23 cellular contexts compared by ENCODE assay signal in the genomic region with DNA sequence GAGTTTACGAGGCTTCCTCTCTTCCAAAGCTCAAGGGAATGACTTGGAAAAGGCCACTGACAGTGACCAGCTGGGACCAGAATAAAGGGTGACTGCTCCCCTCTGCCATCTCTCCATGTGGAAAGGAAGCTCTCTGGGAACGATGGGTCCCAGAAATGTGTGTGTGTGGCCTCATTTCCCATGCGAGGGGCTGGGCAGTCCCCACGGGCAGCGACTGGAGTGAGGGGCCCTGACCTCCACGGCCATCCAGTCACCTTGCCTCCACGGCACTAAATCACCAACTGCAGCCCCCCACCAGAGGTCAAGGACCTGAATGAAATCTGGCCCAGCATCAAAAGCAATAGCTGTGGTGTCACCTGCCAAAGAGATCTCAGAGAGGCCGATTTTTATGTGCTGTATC. TPM values are rescaled to one million over a fixed set of nuclear protein-coding genes. Genes with fewer than 3 reads are reported as not detected.
"Had no signal": no experiment of that assay in that cellular context is flagged by ENCODE, and none has a peak within 500 bp of the region (broad histone marks: within the 10 kb centered on the region; RNA-seq: fewer than 3 reads in every experiment).

No MANE protein-coding gene starts in this region.

- H3K4me3 Mint-ChIP-seq: activated naive CD4-positive, alpha-beta T cell treated with anti-CD3 and anti-CD28 coated beads for 36 hours; activated naive CD8-positive, alpha-beta T cell treated with anti-CD3 and anti-CD28 coated beads, Interleukin-2, amount 10 ng/mL, durations not matched to agents 7 days and 5 days; activated T-cell treated with anti-CD3 and anti-CD28 coated beads, Interleukin-2, amount 50 U/mL, for 72 hours; natural killer cell treated with Interleukin-12 subunit alpha and Interleukin-12 subunit beta and Interleukin-15 and Interleukin-18, amount 100 ng/mL, for 72 hours; stimulated activated naive CD8-positive, alpha-beta T cell treated with anti-CD3 and anti-CD28 coated beads, Interleukin-15, Interleukin-2, amounts not matched to agents 100 ng/mL and 50 ng/mL, for 24 hours had no signal

- H3K27ac Mint-ChIP-seq: activated naive CD4-positive, alpha-beta T cell treated with anti-CD3 and anti-CD28 coated beads for 36 hours; activated naive CD8-positive, alpha-beta T cell treated with anti-CD3 and anti-CD28 coated beads, Interleukin-2, amount 10 ng/mL, durations not matched to agents 7 days and 5 days; activated T-cell treated with anti-CD3 and anti-CD28 coated beads, Interleukin-2, amount 50 U/mL, for 72 hours; natural killer cell treated with Interleukin-12 subunit alpha and Interleukin-12 subunit beta and Interleukin-15 and Interleukin-18, amount 100 ng/mL, for 72 hours; stimulated activated naive CD8-positive, alpha-beta T cell treated with anti-CD3 and anti-CD28 coated beads, Interleukin-15, Interleukin-2, amounts not matched to agents 100 ng/mL and 50 ng/mL, for 24 hours had no signal

- H3K4me1 Mint-ChIP-seq: activated naive CD8-positive, alpha-beta T cell treated with anti-CD3 and anti-CD28 coated beads, Interleukin-2, amount 10 ng/mL, durations not matched to agents 7 days and 5 days had no signal

- H3K4me3 ChIP-seq: cardiac muscle cell, hepatocyte, left ventricle myocardium inferior, suprapubic skin, tibial nerve had no signal

- H3K27me3 ChIP-seq: cardiac muscle cell, suprapubic skin, tibial nerve had no signal

- H3K4me2 ChIP-seq: hepatocyte had no signal

- H3K79me2 ChIP-seq: hepatocyte had no signal

- H3K9me3 Mint-ChIP-seq: activated naive CD4-positive, alpha-beta T cell treated with anti-CD3 and anti-CD28 coated beads for 36 hours; activated naive CD8-positive, alpha-beta T cell treated with anti-CD3 and anti-CD28 coated beads, Interleukin-2, amount 10 ng/mL, durations not matched to agents 7 days and 5 days; activated T-cell treated with anti-CD3 and anti-CD28 coated beads, Interleukin-2, amount 50 U/mL, for 72 hours; natural killer cell treated with Interleukin-12 subunit alpha and Interleukin-12 subunit beta and Interleukin-15 and Interleukin-18, amount 100 ng/mL, for 72 hours; stimulated activated naive CD8-positive, alpha-beta T cell treated with anti-CD3 and anti-CD28 coated beads, Interleukin-15, Interleukin-2, amounts not matched to agents 100 ng/mL and 50 ng/mL, for 24 hours had no signal

- DNase-seq: activated CD4-positive, alpha-beta T cell treated with anti-CD3 and anti-CD28 coated beads for 4 hours; activated CD4-positive, alpha-beta T cell treated with anti-CD3 and anti-CD28 coated beads, Interleukin-2, amount 50 U/mL, for 48 hours; activated CD4-positive, CD25-positive, alpha-beta regulatory T cell; activated effector memory CD4-positive, alpha-beta T cell treated with Interleukin-2 at 50 U/mL for 16 hours; activated naive CD4-positive, alpha-beta T cell treated with anti-CD3 and anti-CD28 coated beads for 36 hours; activated naive CD8-positive, alpha-beta T cell treated with anti-CD3 and anti-CD28 coated beads, Interleukin-2, amount 10 ng/mL, durations not matched to agents 7 days and 5 days; activated T-cell treated with anti-CD3 and anti-CD28 coated beads, Interleukin-2, amount 50 U/mL, for 72 hours; amygdala; foreskin fibroblast; kidney glomerular epithelial cell; left ventricle myocardium inferior; stimulated activated CD4-positive, alpha-beta T cell treated with anti-CD3 and anti-CD28 coated beads, Interleukin-4, amount 100 ng/mL, for 4 hours; T-helper 9 cell had no signal

- H3K27ac ChIP-seq: cardiac muscle cell, hepatocyte, left ventricle myocardium inferior, suprapubic skin had no signal

- H3K9me3 ChIP-seq: left ventricle myocardium inferior, suprapubic skin, tibial nerve had no signal

- FAIRE-seq: endometrium, urothelium cell line had no signal

- H3K36me3 Mint-ChIP-seq: activated naive CD8-positive, alpha-beta T cell treated with anti-CD3 and anti-CD28 coated beads, Interleukin-2, amount 10 ng/mL, durations not matched to agents 7 days and 5 days; natural killer cell treated with Interleukin-12 subunit alpha and Interleukin-12 subunit beta and Interleukin-15 and Interleukin-18, amount 100 ng/mL, for 72 hours had no signal

- H2AFZ ChIP-seq: hepatocyte had no signal

- H3K36me3 ChIP-seq: cardiac muscle cell, left ventricle myocardium inferior, suprapubic skin had no signal

RNA-seq across cellular contexts. Expression of gene RGMA, which starts 29.6 kb away (rescaled TPM):
- total RNA-seq: activated CD8-positive, alpha-beta memory T cell treated with anti-CD3 and anti-CD28 coated beads for 36 hours; natural killer cell treated with Interleukin-12 subunit alpha and Interleukin-12 subunit beta and Interleukin-15 and Interleukin-18, amount 100 ng/mL, for 72 hours; T-helper 1 cell treated with Interleukin-12 subunit alpha and Interleukin-12 subunit beta and Interleukin-4 antibody, amounts not matched to agents 30 ng/mL and 1 ng/mL, for 36 hours had no signal
